Comparison of ENCODE assay signal across 8 cellular contexts in the genomic region with DNA sequence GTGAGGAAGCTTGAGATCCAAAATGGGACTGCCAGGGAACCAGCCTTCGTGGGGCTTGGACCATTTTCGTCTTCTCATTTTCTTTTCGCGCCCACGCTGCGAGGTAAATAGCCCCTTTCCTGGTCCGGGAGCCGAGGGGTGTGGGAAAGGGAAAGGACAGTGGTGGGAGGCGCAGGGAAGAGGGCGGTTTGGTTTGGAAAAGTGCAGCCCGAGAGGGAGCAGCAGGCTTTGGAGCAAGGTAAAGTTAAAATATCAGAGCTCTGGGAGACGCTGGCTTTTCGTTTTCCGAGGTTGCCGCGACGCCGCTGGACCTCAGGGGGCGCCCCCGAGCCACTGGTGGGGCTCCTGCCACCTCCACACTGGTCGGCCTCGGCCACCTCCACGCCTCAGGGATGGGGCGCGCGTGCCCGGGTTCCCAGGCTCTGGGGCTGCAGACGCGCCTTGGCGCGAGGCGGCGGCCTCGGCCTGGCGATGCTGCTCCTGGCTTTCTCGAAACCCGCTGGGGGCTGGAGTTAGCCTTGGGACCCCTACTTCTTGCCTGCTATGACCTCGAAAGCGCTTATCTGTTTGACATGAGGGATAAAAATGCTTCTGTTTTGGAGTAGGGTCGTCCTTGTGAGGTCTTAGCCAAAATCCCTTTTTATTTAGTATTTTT. TPM values are rescaled to one million over a fixed set of nuclear protein-coding genes. Genes with fewer than 3 reads are reported as not detected.
DNase-seq lines count a peak whose midpoint lies in the region; ATAC-seq and TF ChIP-seq lines count a peak whose summit lies in the region.

No MANE protein-coding gene starts in this region.

- H2BK120ac ChIP-seq in mesendoderm (ENCODE audit: low read depth, low read length): no peak overlapping the region

- H3K23ac ChIP-seq in mesendoderm (ENCODE audit: low read length): no peak overlapping the region

- in situ Hi-C loops in transverse colon (cut with MboI; ENCODE audit: low pct_ligation_motif_present in 1 of 4, low pct_unique_long_range_greater_than_20kb in 1 of 4, low sequenced_read_pairs in 3 of 4): loop anchor here (10.0 to 25.0 kb wide), 6 partner anchors 102 to 623 kb away; no protein-coding TSS in a partner anchor

- H3K4me3 ChIP-seq in esophagus (ENCODE audit: low read depth in 1 of 2, low read length in 2 of 2): peak overlapping the region; percentile 56 to 62
- peak overlapping the region; percentile 98 for H3K4me3 ChIP-seq in mesendoderm (ENCODE audit: low read length)
- peak overlapping the region; percentile 79 to 97 (median 86) for H3K4me3 ChIP-seq in transverse colon

- no peak overlapping the region for H2BK15ac ChIP-seq in mesendoderm (replicated peaks; ENCODE audit: low read depth)

- H3K36me3 ChIP-seq in esophagus (ENCODE audit: control insufficient read depth in 2 of 2, insufficient read depth in 2 of 2, low read length in 1 of 2) (no peaks in the 10 kb centered on the region), mesendoderm (ENCODE audit: control insufficient read depth, insufficient read depth, low read length) (no peaks in the 10 kb centered on the region), transverse colon (no peaks in the 10 kb centered on the region)

- H3K79me1 ChIP-seq in mesendoderm (ENCODE audit: low read length): peaks cover 4% of the 10 kb centered on the region

- peak overlapping the region; percentile 90 for H3K4me2 ChIP-seq in mesendoderm (ENCODE audit: low read length)

- H3K79me2 ChIP-seq in mesendoderm (ENCODE audit: control insufficient read depth, insufficient read depth, low read length): peaks cover 79% of the 10 kb centered on the region

- peak; percentile 61 to 80 (median 77) for TF ChIP-seq CTCF in transverse colon (IDR thresholded peaks at IDR 0.05)

- peak overlapping the region in 1 of 2 donors; percentile 20 for H3K27ac ChIP-seq in esophagus (ENCODE audit: low read depth in 2 of 2, low read length in 1 of 2)
- H3K27ac ChIP-seq in mesendoderm (ENCODE audit: low read depth, low read length): peak overlapping the region; percentile 21
- H3K27ac ChIP-seq in transverse colon: peak overlapping the region; percentile 53 to 98 (median 95)

- H3K4ac ChIP-seq in mesendoderm (ENCODE audit: low read depth, low read length): no peak overlapping the region

- no peak overlapping the region for H4K8ac ChIP-seq in mesendoderm (ENCODE audit: low read depth, low read length)

- WGBS in esophagus, 2 donors: 5 to 9% methylated on average over 35 to 40 of the region's 40 CpGs
- WGBS in mesendoderm (ENCODE audit: extremely low coverage, insufficient coverage, low lambda C conversion rate): no CpG with 5 or more reads among the region's 40 CpGs
- 12% methylated on average over 40 of the region's 40 CpGs; no CpG with 5 or more reads in 1 of the 2 donors for WGBS in transverse colon (ENCODE audit: low coverage in 1 of 2), 2 donors

- H3K27me3 ChIP-seq in esophagus (ENCODE audit: control insufficient read depth in 1 of 2, insufficient read depth in 2 of 2, low read length in 2 of 2): no peaks in the 10 kb centered on the region
- H3K27me3 ChIP-seq in mesendoderm (ENCODE audit: insufficient read depth, low read length, poor library complexity): no peaks in the 10 kb centered on the region
- H3K27me3 ChIP-seq in transverse colon: peaks cover 15% of the 10 kb centered on the region

- H2AK5ac ChIP-seq in mesendoderm (ENCODE audit: low read length): no peak overlapping the region

- peaks cover 10 to 11% of the 10 kb centered on the region in 2 donors for H3K4me1 ChIP-seq in esophagus (ENCODE audit: control insufficient read depth in 2 of 2, insufficient read depth in 2 of 2, low read length in 1 of 2)
- peaks cover 2% of the 10 kb centered on the region for H3K4me1 ChIP-seq in mesendoderm (ENCODE audit: control insufficient read depth, low read depth, low read length)
- peaks cover 0 to 25% (median 10%) of the 10 kb centered on the region in 4 donors for H3K4me1 ChIP-seq in transverse colon

- intact Hi-C loops in transverse colon (cut with DNase I; ENCODE audit: low total_unique reads): loop anchor here (2.0 to 10.0 kb wide), 3 partner anchors 243 to 622 kb away; no protein-coding TSS in a partner anchor

- H3K9ac ChIP-seq in mesendoderm (ENCODE audit: low read length): peak overlapping the region; percentile 100

- peak overlapping the region; percentile 63 for H2BK5ac ChIP-seq in mesendoderm (ENCODE audit: low read length)

- TF ChIP-seq POLR2A in transverse colon (IDR thresholded peaks at IDR 0.05): no peak

- H3K18ac ChIP-seq in mesendoderm (ENCODE audit: low read length): peak overlapping the region; percentile 97

- TF ChIP-seq EP300 in transverse colon (IDR thresholded peaks at IDR 0.05; ENCODE audit: low read depth): no peak

- no peak for ATAC-seq in HG03025 (IDR thresholded peaks at IDR 0.05; ENCODE audit: low FRiP score, unreplicated experiment)

- H3K9me3 ChIP-seq in esophagus (ENCODE audit: control insufficient read depth in 2 of 2, insufficient read depth in 1 of 2, low read depth in 1 of 2, low read length in 1 of 2) (no peaks in the 10 kb centered on the region), transverse colon (no peaks in the 10 kb centered on the region)

- DNase-seq in ELR (ENCODE audit: low read depth): peak; percentile 83
- peak; percentile 42 for DNase-seq in NCI-H524 treated with DMSO at 0.1 percent for 48 hours (lab: John Stamatoyannopoulos, UW)
- peak; percentile 84 for DNase-seq in mesendoderm
- DNase-seq in transverse colon: peak; percentile 85
- no peak for DNase-seq in HT-29 (ENCODE audit: low spot score)
- no peak for DNase-seq in DMS79 treated with DMSO at 0.1 percent for 48 hours (lab: John Stamatoyannopoulos, UW)

- H4K5ac ChIP-seq in mesendoderm (ENCODE audit: low read length): no peak overlapping the region

- H3K56ac ChIP-seq in mesendoderm (ENCODE audit: low read length): peak overlapping the region; percentile 99

RNA-seq across cellular contexts. Expression of gene PTPRG, which starts 3.2 kb away (rescaled TPM):
- polyA plus RNA-seq in esophagus: 1 to 10 TPM; 1.1 to 1.6 TPM
- polyA plus RNA-seq in mesendoderm (2013, experiment 1 of 2): 52.1 TPM
- 49.8 TPM for polyA plus RNA-seq in mesendoderm (2013, experiment 2 of 2)
- total RNA-seq in transverse colon: 10 to 100 TPM; 29.2 to 83.4 (median 41.6) TPM
- not detected in 2 replicates for total RNA-seq in HT-29 (2014; rRNA removed; shearing (Covaris generic))

Comparison
In these comparisons a context has a peak if more than half of its experiments do, and no peak if none do; other contexts are left out.
1. DNase-seq: peak in ELR (single experiment), NCI-H524 treated with DMSO at 0.1 percent for 48 hours (single experiment), mesendoderm (single experiment) and transverse colon (single experiment); none in HT-29 (single experiment) and DMS79 treated with DMSO at 0.1 percent for 48 hours (single experiment).
2. RNA of gene PTPRG, which starts 3.2 kb away (total RNA-seq): 29.2 to 83.4 TPM in transverse colon; not detected in HT-29; every median in the first group is over 10 times any median in the second.
3. Peak in every context shown above with its lines, with median percentiles within 50 percentile points of each other: H3K4me3 ChIP-seq.